In genomic region chr16:88770459-88771293, GRCh38 we compare ENCODE assay signal across 8 cellular contexts. TPM values are rescaled to one million over a fixed set of nuclear protein-coding genes. Genes with fewer than 3 reads are reported as not detected.
A peak's percentile ranks its signal among the peaks of the same experiment; 100 is the strongest.
DNase-seq lines count a peak whose midpoint lies in the region; ATAC-seq and TF ChIP-seq lines count a peak whose summit lies in the region.

No MANE protein-coding gene starts in this region.

- H3K27me3 ChIP-seq in brain microvascular endothelial cell (replicated peaks): no peaks in the 10 kb centered on the region
- H3K27me3 ChIP-seq in lower lobe of right lung (ENCODE audit: low read depth): no peaks in the 10 kb centered on the region

- TF ChIP-seq CTCF in brain microvascular endothelial cell (IDR thresholded peaks at IDR 0.05; ENCODE audit: low read depth, low read length, missing control alignments) (no peak), lower lobe of right lung (IDR thresholded peaks at IDR 0.05) (no peak)

- peak; percentile 71 to 77 for ATAC-seq in lower lobe of right lung

- peak overlapping the region; percentile 46 for H3K27ac ChIP-seq in brain microvascular endothelial cell
- H3K27ac ChIP-seq in lower lobe of right lung: peak overlapping the region; percentile 77

- H3K36me3 ChIP-seq in brain microvascular endothelial cell (replicated peaks) (peaks cover 5% of the 10 kb centered on the region), lower lobe of right lung (peaks cover 6% of the 10 kb centered on the region)

- H3K4me1 ChIP-seq in lower lobe of right lung: peaks cover 85% of the 10 kb centered on the region

- H3K4me3 ChIP-seq in brain microvascular endothelial cell (ENCODE audit: low read depth, low read length) (peak overlapping the region; percentile 22), lower lobe of right lung (peak overlapping the region; percentile 32)

- intact Hi-C loops in lower lobe of right lung (cut with DNase I): no loop called here

- DNase-seq in NCI-H510A treated with DMSO at 0.1 percent for 48 hours (lab: John Stamatoyannopoulos, UW) (peak; percentile 12), NCI-H510A (lab: John Stamatoyannopoulos, UW) (no peak), NCI-H524 treated with DMSO at 0.1 percent for 48 hours (lab: John Stamatoyannopoulos, UW) (peak; percentile 94), brain microvascular endothelial cell (peak; percentile 80), lower lobe of right lung (peak; percentile 87), ureter (ENCODE audit: low spot score) (peak; percentile 86), COR-L47 (lab: John Stamatoyannopoulos, UW) (no peak), mesenteric fat pad (ENCODE audit: low spot score) (no peak)

- in situ Hi-C loops in brain microvascular endothelial cell (cut with HindIII; ENCODE audit: low pct_ligation_motif_present, low sequenced_read_pairs): loop anchor here (25.0 kb wide), 1 partner anchor 392 kb away; the partner anchor contains the start of gene CDH15

- H3K9me3 ChIP-seq in lower lobe of right lung: no peaks in the 10 kb centered on the region

RNA-seq across cellular contexts. Expression of gene PIEZO1, which starts 14.3 kb away (rescaled TPM):
- total RNA-seq in lower lobe of right lung: 164 TPM
- total RNA-seq in ureter: 144 TPM
- total RNA-seq in mesenteric fat pad: 318 TPM

RNA-seq across cellular contexts. Expression of gene CDT1, which starts 32.9 kb away (rescaled TPM):
- 3.5 TPM for total RNA-seq in lower lobe of right lung
- total RNA-seq in ureter: 2.1 TPM
- total RNA-seq in mesenteric fat pad: 0.22 TPM

RNA-seq across cellular contexts. Expression of gene APRT, which starts 41.1 kb away (rescaled TPM):
- total RNA-seq in lower lobe of right lung (87.8 TPM), ureter (152 TPM), mesenteric fat pad (96.7 TPM)

Comparison
In these comparisons a context has a peak if more than half of its experiments do, and no peak if none do; other contexts are left out.
1. DNase-seq: peak in NCI-H510A treated with DMSO at 0.1 percent for 48 hours (single experiment), NCI-H524 treated with DMSO at 0.1 percent for 48 hours (single experiment), brain microvascular endothelial cell (single experiment), lower lobe of right lung (single experiment) and ureter (single experiment); none in NCI-H510A (single experiment), COR-L47 (single experiment) and mesenteric fat pad (single experiment).